Comparison of ENCODE assay signal across 10 cellular contexts in the genomic region with DNA sequence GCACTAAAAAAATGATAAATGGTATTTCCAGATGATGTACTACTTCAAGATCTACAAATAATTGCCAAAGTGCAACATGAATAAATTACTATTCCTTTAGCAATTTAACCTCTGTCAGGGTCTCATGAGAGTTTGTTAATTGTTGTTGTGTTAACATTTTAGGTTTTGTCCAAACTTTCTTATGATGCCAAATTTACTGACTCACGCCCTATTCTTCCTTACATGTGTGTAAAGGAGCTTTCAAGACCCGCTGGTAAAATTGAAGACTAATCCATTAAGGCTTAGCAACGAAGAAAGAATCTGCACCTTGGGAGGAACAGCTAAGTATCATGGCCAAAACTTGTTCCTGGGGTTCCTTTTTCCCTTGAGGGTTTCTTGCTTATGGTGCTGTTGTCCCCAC.
"Had no signal": no experiment of that assay in that cellular context is flagged by ENCODE, and none has a peak within 500 bp of the region (broad histone marks: within the 10 kb centered on the region; RNA-seq: fewer than 3 reads in every experiment).

No MANE protein-coding gene starts in this region.

- FAIRE-seq: HepG2, K562 had no signal

- H3K36me3 ChIP-seq: HAP-1 had no signal

- ATAC-seq: HCT116, HepG2, K562 had no signal

- H3K9me3 ChIP-seq: HAP-1 had no signal

- H3K9ac ChIP-seq: GM23248 had no signal

- H3K27ac ChIP-seq: GM23248, HL-60 had no signal

- H3K9me3 Mint-ChIP-seq: HFFc6 had no signal

- H2AFZ ChIP-seq: GM23248 had no signal

- H3K4me3 Mint-ChIP-seq: HFFc6 had no signal

- H3K27ac Mint-ChIP-seq: HFFc6 had no signal

- H3K4me3 ChIP-seq: GM23248, HAP-1, K562 had no signal

- DNase-seq: GM23248, GOT3, H7, HFFc6, KG1 had no signal
